In genomic region chr16:88731699-88732098, GRCh38 we compare ENCODE assay signal across 16 cellular contexts. TPM values are rescaled to one million over a fixed set of nuclear protein-coding genes. Genes with fewer than 3 reads are reported as not detected.
DNase-seq lines count a peak whose midpoint lies in the region; ATAC-seq and FAIRE-seq lines count a peak whose summit lies in the region.
"Had no signal": no experiment of that assay in that cellular context is flagged by ENCODE, and none has a peak within 500 bp of the region (broad histone marks: within the 10 kb centered on the region; RNA-seq: fewer than 3 reads in every experiment).

No MANE protein-coding gene starts in this region.

- H3K4me1 ChIP-seq in trophoblast cell (ENCODE audit: control insufficient read depth in 1 of 2, insufficient read depth in 2 of 2, low read length in 2 of 2), result peaks cover 0 to 4% of the 10 kb centered on the region in 2 experiments
- H3K4me1 ChIP-seq: upper lobe of left lung had no signal

- no peak overlapping the region for H3K9ac ChIP-seq in trophoblast cell (ENCODE audit: low read length)
- H3K9ac ChIP-seq: GM23248 had no signal

- no peak overlapping the region for H3K27ac Mint-ChIP-seq in activated T-helper 17 cell treated with anti-CD3 and anti-CD28 coated beads, Interleukin-2, amount 50 U/mL, for 72 hours

- peaks cover 43% of the 10 kb centered on the region for H3K36me3 Mint-ChIP-seq in activated T-helper 17 cell treated with anti-CD3 and anti-CD28 coated beads, Interleukin-2, amount 50 U/mL, for 72 hours (ENCODE audit: low read depth)

- no peak overlapping the region for H4K8ac ChIP-seq in trophoblast cell (ENCODE audit: low read depth, low read length)

- no peak overlapping the region for H2BK5ac ChIP-seq in trophoblast cell (ENCODE audit: low read depth, low read length, poor library complexity)

- H2BK120ac ChIP-seq in trophoblast cell (ENCODE audit: insufficient read depth, low read length, poor library complexity), result no peak overlapping the region

- FAIRE-seq in HTR-8/SVneo (lab: Jason Lieb, UNC), result peak; percentile 92

- no peaks in the 10 kb centered on the region for H3K27me3 ChIP-seq in trophoblast cell (ENCODE audit: insufficient read depth, low read length)
- H3K27me3 ChIP-seq: SJSA1, upper lobe of left lung had no signal

- no peak overlapping the region for H4K91ac ChIP-seq in trophoblast cell (ENCODE audit: low read depth, low read length)

- no peak overlapping the region for H2AFZ ChIP-seq in trophoblast cell (ENCODE audit: insufficient read depth, low read length, poor library complexity)
- H2AFZ ChIP-seq: GM23248 had no signal

- H3K9me3 ChIP-seq in trophoblast cell (ENCODE audit: insufficient read depth, low read depth, low read length), result peaks cover 2% of the 10 kb centered on the region
- H3K9me3 ChIP-seq: SJSA1, upper lobe of left lung had no signal

- peak; percentile 24 for ATAC-seq in activated T-helper 17 cell treated with anti-CD3 and anti-CD28 coated beads, Interleukin-2, amount 50 U/mL, for 72 hours (replicated peaks)
- ATAC-seq in HG02623 (IDR thresholded peaks at IDR 0.05; ENCODE audit: unreplicated experiment), result no peak

- no peaks in the 10 kb centered on the region for H3K9me3 Mint-ChIP-seq in activated T-helper 17 cell treated with anti-CD3 and anti-CD28 coated beads, Interleukin-2, amount 50 U/mL, for 72 hours

- no peaks in the 10 kb centered on the region for H3K79me1 ChIP-seq in trophoblast cell (ENCODE audit: low read length)

- no peaks in the 10 kb centered on the region for H3K27me3 Mint-ChIP-seq in activated T-helper 17 cell treated with anti-CD3 and anti-CD28 coated beads, Interleukin-2, amount 50 U/mL, for 72 hours

- H3K18ac ChIP-seq in trophoblast cell (ENCODE audit: low read length), result no peak overlapping the region

- no CpG with 5 or more reads among the region's 15 CpGs for WGBS in trophoblast cell (ENCODE audit: extremely low coverage, insufficient coverage, insufficient read length)

- H3K36me3 ChIP-seq in trophoblast cell (ENCODE audit: control insufficient read depth in 1 of 2, insufficient read depth in 2 of 2, low read length in 2 of 2), result peaks cover 72 to 76% of the 10 kb centered on the region in 2 experiments
- H3K36me3 ChIP-seq: WERI-Rb-1 had no signal

- H3K27ac ChIP-seq in trophoblast cell (ENCODE audit: low read depth, low read length), result no peak overlapping the region
- H3K27ac ChIP-seq: GM23248, SJSA1, upper lobe of left lung, WERI-Rb-1 had no signal

- no peak overlapping the region for H2AK5ac ChIP-seq in trophoblast cell (ENCODE audit: low read length)

- H3K14ac ChIP-seq in trophoblast cell (ENCODE audit: low read length), result no peak overlapping the region

- no peak overlapping the region for H3K4me3 Mint-ChIP-seq in activated T-helper 17 cell treated with anti-CD3 and anti-CD28 coated beads, Interleukin-2, amount 50 U/mL, for 72 hours

- peak overlapping the region; percentile 22 for H3K4me3 ChIP-seq in trophoblast cell (ENCODE audit: low read depth, low read length)
- H3K4me3 ChIP-seq: GM23248, SJSA1, upper lobe of left lung had no signal

- no peak overlapping the region for H2BK12ac ChIP-seq in trophoblast cell (ENCODE audit: low read length)

- no peak overlapping the region for H3K4ac ChIP-seq in trophoblast cell (ENCODE audit: low read depth, low read length)

- H4K12ac ChIP-seq in trophoblast cell (ENCODE audit: low read depth, low read length), result no peak overlapping the region

- no peaks in the 10 kb centered on the region for H3K4me1 Mint-ChIP-seq in activated T-helper 17 cell treated with anti-CD3 and anti-CD28 coated beads, Interleukin-2, amount 50 U/mL, for 72 hours

- peak; percentile 16 for DNase-seq in NCI-H82 (lab: John Stamatoyannopoulos, UW)
- DNase-seq in NCI-H82 treated with DMSO at 0.1 percent for 48 hours (lab: John Stamatoyannopoulos, UW; ENCODE audit: unreplicated experiment), result no peak
- DNase-seq in HTR-8/SVneo (ENCODE audit: insufficient read length, low spot score), result peak; percentile 78
- DNase-seq in trophoblast cell, result no peak
- DNase-seq in stimulated activated CD4-positive, alpha-beta T cell treated with anti-CD3 and anti-CD28 coated beads, Interleukin-12 subunit alpha, Interleukin-12 subunit beta, amount 100 ng/mL, for 4 hours, result no peak
- DNase-seq in NCI-H146 treated with DMSO at 0.1 percent for 48 hours (lab: John Stamatoyannopoulos, UW; ENCODE audit: unreplicated experiment), result no peak
- DNase-seq: DND-41, GM23248, mesendoderm, NCI-H1105 treated with DMSO at 0.1 percent for 48 hours, WERI-Rb-1 had no signal

- no peak overlapping the region for H3K4me2 ChIP-seq in trophoblast cell (ENCODE audit: low read length)

- H3K79me2 ChIP-seq in trophoblast cell (ENCODE audit: control insufficient read depth, insufficient read depth, low read length, poor library complexity), result no peaks in the 10 kb centered on the region

- no peak overlapping the region for H3K23ac ChIP-seq in trophoblast cell (ENCODE audit: low read length)

RNA-seq across cellular contexts. Expression of gene CTU2, which starts 25.4 kb away (rescaled TPM):
- 10 to 100 TPM; 19.8 to 31.8 TPM for total RNA-seq in activated T-helper 17 cell treated with anti-CD3 and anti-CD28 coated beads, Interleukin-2, amount 50 U/mL, for 72 hours
- 25.4 and 28.4 TPM in 2 replicates for polyA plus RNA-seq in trophoblast cell (2013)

RNA-seq across cellular contexts. Expression of gene RNF166, which starts 25.5 kb away (rescaled TPM):
- total RNA-seq in activated T-helper 17 cell treated with anti-CD3 and anti-CD28 coated beads, Interleukin-2, amount 50 U/mL, for 72 hours, result 100 to 1,000 TPM in 1 of 2 donors, 10 to 100 TPM in 1; 57.1 to 119 TPM
- polyA plus RNA-seq in trophoblast cell (2013), result 8.7 and 8.8 TPM in 2 replicates

RNA-seq across cellular contexts. Expression of gene SNAI3, which starts 45.4 kb away (rescaled TPM):
- 1 to 10 TPM; 5.9 to 6.7 TPM for total RNA-seq in activated T-helper 17 cell treated with anti-CD3 and anti-CD28 coated beads, Interleukin-2, amount 50 U/mL, for 72 hours
- 0.27 and 0.31 TPM in 2 replicates for polyA plus RNA-seq in trophoblast cell (2013)
- total RNA-seq: GM23248, osteocyte had no signal

RNA-seq across cellular contexts. Expression of gene PIEZO1, which starts 53.3 kb away (rescaled TPM):
- 100 to 1,000 TPM; 197 to 326 TPM for total RNA-seq in activated T-helper 17 cell treated with anti-CD3 and anti-CD28 coated beads, Interleukin-2, amount 50 U/mL, for 72 hours
- 77.3 and 84.7 TPM in 2 replicates for polyA plus RNA-seq in trophoblast cell (2013)

Comparison
In these comparisons a context has a peak if more than half of its experiments do, and no peak if none do; other contexts are left out.
1. DNase-seq: peak in NCI-H82 (single experiment) and HTR-8/SVneo (single experiment); none in NCI-H82 treated with DMSO at 0.1 percent for 48 hours (single experiment), trophoblast cell (0 of 2), stimulated activated CD4-positive, alpha-beta T cell treated with anti-CD3 and anti-CD28 coated beads, Interleukin-12 subunit alpha, Interleukin-12 subunit beta, amount 100 ng/mL, for 4 hours (single experiment) and NCI-H146 treated with DMSO at 0.1 percent for 48 hours (single experiment).